ENCODE assay signal across 8 cellular contexts in genomic region chr3:43287514-43287913, GRCh38.
DNase-seq lines count a peak whose midpoint lies in the region; ATAC-seq and TF ChIP-seq lines count a peak whose summit lies in the region.

No MANE protein-coding gene starts in this region.

- H3K4me3 ChIP-seq in epithelial cell of esophagus (ENCODE audit: low read length): peak overlapping the region; percentile 75
- H3K4me3 ChIP-seq in parathyroid adenoma (ENCODE audit: low read depth, low read length): peak overlapping the region; percentile 77

- H3K4me2 ChIP-seq in parathyroid adenoma (ENCODE audit: low read length): peak overlapping the region; percentile 80

- H3K27me3 ChIP-seq in parathyroid adenoma (ENCODE audit: control insufficient read depth, insufficient read depth, low read length): no peaks in the 10 kb centered on the region

- DNase-seq in ELR (ENCODE audit: low read depth) (peak; percentile 34), OCI-M1 (lab: John Stamatoyannopoulos, UW) (peak; percentile 55), epithelial cell of esophagus (ENCODE audit: low read depth) (no peak), NCI-H2171 (lab: John Stamatoyannopoulos, UW) (no peak), NCI-H2196 treated with DMSO at 0.1 percent for 48 hours (lab: John Stamatoyannopoulos, UW; ENCODE audit: unreplicated experiment) (no peak), AML-193 (lab: John Stamatoyannopoulos, UW) (no peak)

- no peaks in the 10 kb centered on the region for H3K9me3 ChIP-seq in parathyroid adenoma (ENCODE audit: control insufficient read depth, low read length)

- peaks cover 47% of the 10 kb centered on the region for H3K79me2 ChIP-seq in parathyroid adenoma

- peaks cover 15% of the 10 kb centered on the region for H3K4me1 ChIP-seq in parathyroid adenoma

- no peak overlapping the region for H2AFZ ChIP-seq in parathyroid adenoma

- no peak for ATAC-seq in GM21381 (IDR thresholded peaks at IDR 0.05; ENCODE audit: unreplicated experiment)

- H3K9ac ChIP-seq in parathyroid adenoma: no peak overlapping the region

- no peaks in the 10 kb centered on the region for H3K36me3 ChIP-seq in parathyroid adenoma (ENCODE audit: control insufficient read depth, insufficient read depth, low read length)

- H3K27ac ChIP-seq in parathyroid adenoma: peak overlapping the region; percentile 26

- TF ChIP-seq CTCF in epithelial cell of esophagus (IDR thresholded peaks at IDR 0.05; ENCODE audit: insufficient read depth, low read depth, low read length, missing control alignments) (no peak), parathyroid adenoma (IDR thresholded peaks at IDR 0.05) (no peak)

Comparison
In these comparisons a context has a peak if more than half of its experiments do, and no peak if none do; other contexts are left out.
1. DNase-seq: peak in ELR (single experiment) and OCI-M1 (single experiment); none in epithelial cell of esophagus (single experiment), NCI-H2171 (single experiment), NCI-H2196 treated with DMSO at 0.1 percent for 48 hours (single experiment) and AML-193 (0 of 2).